In genomic region chrY:16454799-16455198, GRCh38 we compare ENCODE assay signal across 34 cellular contexts.
"Had no signal": no experiment of that assay in that cellular context is flagged by ENCODE, and none has a peak within 500 bp of the region (broad histone marks: within the 10 kb centered on the region; RNA-seq: fewer than 3 reads in every experiment).

No MANE protein-coding gene starts in this region.

- H3K4me3 ChIP-seq: MG63 had no signal

- DNase-seq: Karpas-422, Kasumi-1, MG63, MM.1S, MV-4-11, NCI-H1048, NCI-H1092, NCI-H1092 treated with DMSO at 0.1 percent for 48 hours, NCI-H1105, NCI-H1105 treated with DMSO at 0.1 percent for 48 hours, NCI-H1417, NCI-H1417 treated with DMSO at 0.1 percent for 48 hours, NCI-H1436, NCI-H1436 treated with DMSO at 0.1 percent for 48 hours, NCI-H146, NCI-H1694, NCI-H1694 treated with DMSO at 0.1 percent for 48 hours, NCI-H187, NCI-H187 treated with DMSO at 0.1 percent for 48 hours, NCI-H1930, NCI-H2029, NCI-H2029 treated with DMSO at 0.1 percent for 48 hours, NCI-H2081, NCI-H2081 treated with DMSO at 0.1 percent for 48 hours, NCI-H2107, NCI-H2171, NCI-H2171 treated with DMSO at 0.1 percent for 48 hours, NCI-H2227 treated with DMSO at 0.1 percent for 48 hours, NCI-H226, NCI-H345, NCI-H446, NCI-H446 treated with DMSO at 0.1 percent for 48 hours, NCI-H510A, NCI-H510A treated with DMSO at 0.1 percent for 48 hours had no signal

- H3K9me3 ChIP-seq: MG63 had no signal

- H3K27me3 ChIP-seq: MG63 had no signal

- H3K36me3 ChIP-seq: MG63 had no signal
